Comparison of ENCODE assay signal across 8 cellular contexts in the genomic region with DNA sequence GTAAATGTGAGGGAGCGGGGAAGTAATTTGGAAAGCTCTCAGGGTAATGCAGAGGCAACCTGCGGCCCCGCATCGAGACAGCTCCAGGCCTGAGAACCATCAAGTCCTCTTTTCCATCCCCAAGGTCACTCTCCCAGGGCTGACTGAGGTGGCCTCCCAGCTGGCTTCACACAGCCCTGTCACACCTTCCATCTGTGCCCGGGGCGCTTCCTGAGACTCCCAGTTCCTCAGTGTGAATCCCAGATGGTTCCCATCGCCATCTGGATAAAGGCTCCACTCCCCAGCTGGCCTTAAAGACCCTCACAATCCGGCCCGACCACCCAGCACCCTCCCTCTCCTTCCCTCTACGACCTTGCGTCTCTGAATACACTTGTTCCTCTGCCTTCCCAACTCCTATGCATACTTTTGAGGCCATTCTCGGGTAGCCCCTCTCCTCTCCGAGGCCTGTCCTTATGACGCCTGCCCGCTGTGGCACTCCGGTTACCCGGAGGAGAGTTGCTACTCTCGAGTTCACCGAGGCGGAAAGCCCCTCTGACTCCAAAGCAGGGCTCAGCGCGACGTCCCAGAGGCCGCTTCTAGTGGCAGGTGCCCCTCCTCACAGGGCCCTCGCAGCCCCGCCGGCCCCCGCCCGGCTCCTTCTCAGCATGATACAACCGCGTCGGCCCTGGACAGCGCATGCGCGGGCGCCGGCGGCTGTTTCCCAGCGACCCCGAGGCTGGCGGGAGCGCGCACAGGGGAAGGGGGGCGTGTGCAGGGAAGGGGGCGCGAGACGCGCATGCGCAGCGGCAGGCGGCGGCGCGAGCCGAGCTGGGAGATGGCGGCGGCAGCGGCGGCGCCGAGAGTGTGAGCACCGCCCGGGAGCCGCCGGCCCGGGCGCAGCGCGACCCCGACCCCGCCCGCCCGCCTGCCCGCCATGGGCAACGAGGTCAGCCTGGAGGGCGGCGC. TPM values are rescaled to one million over a fixed set of nuclear protein-coding genes. Genes with fewer than 3 reads are reported as not detected.
A peak's percentile ranks its signal among the peaks of the same experiment; 100 is the strongest.
DNase-seq lines count a peak whose midpoint lies in the region; ATAC-seq and TF ChIP-seq lines count a peak whose summit lies in the region.

TSS of gene BSN (plus strand) at position 788 of the 945 bp plus-strand sequence. CDS start at position 914, 126 bp downstream.

- H3K9me3 ChIP-seq in hepatocyte (ENCODE audit: low read depth) = no peaks in the 10 kb centered on the region

- peak within 1 kb of the TSS; percentile 99 for H2AFZ ChIP-seq in hepatocyte

- H3K4me3 ChIP-seq in hepatocyte (peak within 1 kb of the TSS; percentile 81), retinal pigment epithelial cell (ENCODE audit: low read length) (peak within 1 kb of the TSS; percentile 70)

- no peaks in the 10 kb centered on the region for H3K36me3 ChIP-seq in hepatocyte (replicated peaks; ENCODE audit: insufficient read depth, low read depth)

- WGBS in hepatocyte (ENCODE audit: low lambda C conversion rate, missing lambda C conversion rate) = 7% methylated on average over 41 of the region's 77 CpGs

- no peaks in the 10 kb centered on the region for H4K20me1 ChIP-seq in hepatocyte (ENCODE audit: insufficient read depth, poor library complexity, severe bottlenecking)

- no peaks in the 10 kb centered on the region for H3K79me2 ChIP-seq in hepatocyte

- TF ChIP-seq CTCF in hepatocyte (IDR thresholded peaks at IDR 0.05; ENCODE audit: poor library complexity) (no peak), retinal pigment epithelial cell (conservative IDR thresholded peaks at IDR 0.05; ENCODE audit: low read depth, low read length) (no peak)

- H3K27me3 ChIP-seq in hepatocyte = peaks cover 11% of the 10 kb centered on the region

- H3K4me2 ChIP-seq in hepatocyte = peak within 1 kb of the TSS; percentile 99

- H3K27ac ChIP-seq in hepatocyte = peak within 1 kb of the TSS; percentile 44

- no peaks in the 10 kb centered on the region for H3K9me2 ChIP-seq in hepatocyte (replicated peaks; ENCODE audit: insufficient read depth)

- ATAC-seq in GM18498 (IDR thresholded peaks at IDR 0.05; ENCODE audit: unreplicated experiment) (peak; percentile 86), HG02938 (IDR thresholded peaks at IDR 0.05; ENCODE audit: unreplicated experiment) (peak; percentile 61)

- DNase-seq in NCI-H187 treated with DMSO at 0.1 percent for 48 hours (lab: John Stamatoyannopoulos, UW) (peak; percentile 26), T1000 (lab: John Stamatoyannopoulos, UW) (peak; percentile 88), astrocyte of the hippocampus (ENCODE audit: low read depth, low spot score) (peak; percentile 97), hepatocyte (ENCODE audit: low spot score) (peak; percentile 97), retinal pigment epithelial cell (ENCODE audit: low read depth) (peak; percentile 40), GF-D8 (lab: John Stamatoyannopoulos, UW) (no peak)

- H3K4me1 ChIP-seq in hepatocyte (ENCODE audit: insufficient read depth) = peaks cover 10% of the 10 kb centered on the region

RNA-seq across cellular contexts. Expression of gene BSN, which starts in this region (rescaled TPM):
- 0.16 and 0.37 TPM in 2 replicates for total RNA-seq in hepatocyte
- 0.44 and 0.66 TPM in 2 replicates for polyA plus RNA-seq in hepatocyte

Comparison
In these comparisons a context has a peak if more than half of its experiments do, and no peak if none do; other contexts are left out.
1. Peak in DNase-seq, H3K4me3 ChIP-seq, H3K27ac ChIP-seq and H3K4me2 ChIP-seq in hepatocyte; RNA of the gene not detected or under 1 TPM.